In the genomic region with DNA sequence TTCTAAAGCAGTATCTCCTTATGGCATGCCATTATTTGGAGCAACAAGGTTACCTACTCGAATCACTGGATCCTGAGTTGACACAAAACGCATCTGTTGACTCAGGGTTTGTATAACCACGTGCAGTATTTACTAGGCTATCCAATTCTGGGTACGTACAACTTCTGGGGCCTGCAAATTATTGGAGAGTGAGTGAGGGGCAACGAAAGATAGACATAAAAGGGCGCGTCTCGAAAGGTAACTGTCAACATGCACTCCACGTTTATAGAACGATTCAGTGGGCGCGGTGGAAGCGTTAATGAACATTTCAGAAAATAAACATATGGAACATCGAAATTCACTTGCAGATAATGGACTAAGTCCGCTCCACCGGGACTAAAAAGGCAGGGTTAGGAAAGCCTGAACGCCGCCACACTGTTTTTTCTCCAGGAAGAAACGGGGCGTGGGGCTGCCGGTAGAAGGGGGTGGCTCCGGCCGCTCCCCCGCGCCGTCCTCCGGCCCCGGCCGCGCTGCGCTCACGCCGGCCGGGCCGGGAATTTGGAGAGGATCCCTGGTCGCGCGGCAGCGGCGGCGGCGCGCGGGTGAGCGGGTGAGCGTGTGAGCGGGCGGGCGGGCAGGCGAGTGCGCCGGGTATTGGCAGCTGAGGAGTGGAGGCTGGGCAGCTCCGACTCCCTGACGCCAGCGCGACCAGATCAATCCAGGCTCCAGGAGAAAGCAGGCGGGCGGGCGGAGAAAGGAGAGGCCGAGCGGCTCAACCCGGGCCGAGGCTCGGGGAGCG, we compare ENCODE assay signal across 8 cellular contexts. TPM values are rescaled to one million over a fixed set of nuclear protein-coding genes. Genes with fewer than 3 reads are reported as not detected.
DNase-seq lines count a peak whose midpoint lies in the region; ATAC-seq, FAIRE-seq and TF ChIP-seq lines count a peak whose summit lies in the region.

TSS of gene SMAD1 (plus strand) at position 690 of the 778 bp plus-strand sequence. CDS start 32,761 bp downstream, outside the sequence.

- DNase-seq in DMS 273 (lab: John Stamatoyannopoulos, UW; ENCODE audit: unreplicated experiment) (peak; percentile 81), HT1080 (ENCODE audit: low read depth) (peak; percentile 77), RCC 7860 (ENCODE audit: low spot score) (peak; percentile 27), amniotic epithelial cell (ENCODE audit: low read depth) (peak; percentile 78), heart left ventricle (peak; percentile 86 to 92 (median 91)), ovary (peak; percentile 74 to 88 (median 84)), uterus (peak; percentile 72 to 74)

- H3K27me3 ChIP-seq in heart left ventricle (no peaks in the 10 kb centered on the region), ovary (no peaks in the 10 kb centered on the region), uterus (no peaks in the 10 kb centered on the region)

- H3K4me1 ChIP-seq in heart left ventricle = peaks cover 0 to 39% (median 18%) of the 10 kb centered on the region in 12 donors
- peaks cover 2% of the 10 kb centered on the region for H3K4me1 ChIP-seq in ovary (ENCODE audit: insufficient read depth)
- H3K4me1 ChIP-seq in uterus = peaks cover 0 to 11% of the 10 kb centered on the region in 2 donors

- FAIRE-seq in RCC 7860 (lab: Jason Lieb, UNC) = no peak

- TF ChIP-seq CTCF in heart left ventricle (IDR thresholded peaks at IDR 0.05) (peak in 1 of 12 donors; percentile 9), ovary (IDR thresholded peaks at IDR 0.05) (no peak), uterus (IDR thresholded peaks at IDR 0.05) (no peak)

- peak within 1 kb of the TSS; percentile 92 to 99 (median 97) for H3K27ac ChIP-seq in heart left ventricle
- peak within 1 kb of the TSS; percentile 77 to 96 for H3K27ac ChIP-seq in ovary
- H3K27ac ChIP-seq in uterus = peak within 1 kb of the TSS; percentile 98 to 99

- H3K36me3 ChIP-seq in heart left ventricle = no peaks in the 10 kb centered on the region
- H3K36me3 ChIP-seq in ovary = no peaks in the 10 kb centered on the region
- H3K36me3 ChIP-seq in uterus = no peaks in the 10 kb centered on the region

- no peak for TF ChIP-seq EP300 in ovary (IDR thresholded peaks at IDR 0.05)

- TF ChIP-seq POLR2A in heart left ventricle (IDR thresholded peaks at IDR 0.05) = peak in 1 of 2 donors; percentile 63
- peak; percentile 32 for TF ChIP-seq POLR2A in ovary (IDR thresholded peaks at IDR 0.05)
- TF ChIP-seq POLR2A in uterus (IDR thresholded peaks at IDR 0.05) = peak; percentile 59 to 69

- H3K9me3 ChIP-seq in heart left ventricle (no peaks in the 10 kb centered on the region), ovary (no peaks in the 10 kb centered on the region), uterus (no peaks in the 10 kb centered on the region)

- intact Hi-C loops in heart left ventricle (cut with DNase I) (loop anchor here in 8 of 10 donors (5.0 to 10.0 kb wide), 11 partner anchors 66 to 307 kb away; partner anchors contain the start of gene MMAA (in 3 of the 8)), ovary (cut with DNase I) (loop anchor here in 1 of 4 donors (5.0 kb wide), 1 partner anchor 136 kb away; the partner anchor contains the start of gene MMAA), uterus (cut with DNase I; ENCODE audit: low total_unique reads) (no loop called here)

- H3K4me3 ChIP-seq in heart left ventricle = peak within 1 kb of the TSS; percentile 70 to 99 (median 85)
- peak within 1 kb of the TSS; percentile 87 for H3K4me3 ChIP-seq in ovary
- peak within 1 kb of the TSS; percentile 73 to 89 for H3K4me3 ChIP-seq in uterus

- ATAC-seq in GM21367 (IDR thresholded peaks at IDR 0.05; ENCODE audit: unreplicated experiment) (peak; percentile 41), heart left ventricle (peak; percentile 95 to 97 (median 95))

- WGBS in heart left ventricle, 4 donors = 0 to 1% (median 0%) methylated on average over 19 to 65 of the region's 65 CpGs
- WGBS in ovary, 3 donors = 0 to 1% (median 1%) methylated on average over 57 to 65 of the region's 65 CpGs

RNA-seq across cellular contexts. Expression of gene SMAD1, which starts in this region (rescaled TPM):
- 18.7 and 22.3 TPM in 2 replicates for total RNA-seq in HT1080 (2014; rRNA removed; shearing (Covaris generic))
- polyA plus RNA-seq in HT1080 (2015; cell fraction: cytosol; rRNA removed) = 25.9 and 27.1 TPM in 2 replicates
- polyA plus RNA-seq in HT1080 (2015; cell fraction: nucleus; rRNA removed) = 27.0 and 28.3 TPM in 2 replicates
- 10 to 100 TPM in 8 of 9 donors, 1 to 10 TPM in 1; 9.0 to 21.4 (median 15.2) TPM for total RNA-seq in heart left ventricle
- polyA plus RNA-seq in heart left ventricle = 1 to 10 TPM; 1.8 to 7.2 TPM
- total RNA-seq in ovary = 10 to 100 TPM; 13.6 to 39.5 (median 19.8) TPM
- polyA plus RNA-seq in ovary = 10 to 100 TPM; 14.2 to 27.0 TPM
- 10 to 100 TPM; 29.1 to 81.4 (median 54.3) TPM for total RNA-seq in uterus

Comparison
In these comparisons a context has a peak if more than half of its experiments do, and no peak if none do; other contexts are left out.
1. Peak in every context shown above with its lines: DNase-seq, ATAC-seq, H3K4me3 ChIP-seq and H3K27ac ChIP-seq.
2. DNase-seq: peak in every context shown above with its lines; median percentile 91 in heart left ventricle; 84 in ovary; 81 in DMS 273; 78 in amniotic epithelial cell; 77 in HT1080; 73 in uterus; 27 in RCC 7860.